10 cellular contexts compared by ENCODE assay signal in genomic region chr16:87930456-87930855, GRCh38. TPM values are rescaled to one million over a fixed set of nuclear protein-coding genes. Genes with fewer than 3 reads are reported as not detected.
DNase-seq lines count a peak whose midpoint lies in the region; ATAC-seq and TF ChIP-seq lines count a peak whose summit lies in the region.
"Had no signal": no experiment of that assay in that cellular context is flagged by ENCODE, and none has a peak within 500 bp of the region (broad histone marks: within the 10 kb centered on the region; RNA-seq: fewer than 3 reads in every experiment).

No MANE protein-coding gene starts in this region.

- H3K4me1 ChIP-seq in Panc1 (ENCODE audit: control insufficient read depth, insufficient read depth, low read length) (no peaks in the 10 kb centered on the region), foreskin keratinocyte (no peaks in the 10 kb centered on the region), Peyer's patch (peaks cover 0 to under 1% (median 0%) of the 10 kb centered on the region in 4 donors)

- H3K27ac ChIP-seq in Panc1 (ENCODE audit: low read length) = no peak overlapping the region
- no peak overlapping the region for H3K27ac ChIP-seq in foreskin keratinocyte
- H3K27ac ChIP-seq in Peyer's patch = no peak overlapping the region

- TF ChIP-seq POLR2A in Peyer's patch (IDR thresholded peaks at IDR 0.05) = no peak

- POLR2A ChIA-PET in AG04449 (lab: Yijun Ruan, JAX) = interaction anchor here (0.6 kb wide), 1 partner anchor 349 kb away, joined by 3 read pairs; no protein-coding TSS in a partner anchor
- POLR2A ChIA-PET in Panc1 (lab: Charles Lee) = no interaction called here

- no TSS peak for BruUV-seq in Panc1 (replicated peaks; lab: Mats Ljungman, UMichigan)

- ATAC-seq in Panc1 = peak; percentile 74
- no peak for ATAC-seq in foreskin keratinocyte
- ATAC-seq in HG03521 (IDR thresholded peaks at IDR 0.05; ENCODE audit: unreplicated experiment) = no peak

- H3K4me3 ChIP-seq in AG04449 (ENCODE audit: low read depth, low read length) = no peak overlapping the region
- H3K4me3 ChIP-seq in Panc1 (ENCODE audit: low read depth in 2 of 2, low read length in 2 of 2) = no peak overlapping the region
- H3K4me3 ChIP-seq in Peyer's patch = no peak overlapping the region

- no peaks in the 10 kb centered on the region for H3K36me3 ChIP-seq in Panc1 (ENCODE audit: control insufficient read depth, insufficient read depth, low read length)
- no peaks in the 10 kb centered on the region for H3K36me3 ChIP-seq in Peyer's patch

- CTCF ChIA-PET in AG04449 (lab: Yijun Ruan, JAX) (interaction anchor here (1.1 to 1.2 kb wide), 2 partner anchors 9 to 30 kb away, joined by 3 to 6 read pairs; no protein-coding TSS in a partner anchor), Panc1 (lab: Charles Lee) (no interaction called here)

- no peaks in the 10 kb centered on the region for H3K27me3 ChIP-seq in Panc1 (ENCODE audit: control insufficient read depth, insufficient read depth, low read length)
- H3K27me3 ChIP-seq in foreskin keratinocyte = peaks cover 11% of the 10 kb centered on the region
- no peaks in the 10 kb centered on the region for H3K27me3 ChIP-seq in Peyer's patch

- TF ChIP-seq CTCF in AG04449 (IDR thresholded peaks at IDR 0.05; ENCODE audit: insufficient read depth, low read length, missing control alignments) = peak; percentile 25
- TF ChIP-seq CTCF in GM10266 (IDR thresholded peaks at IDR 0.05; ENCODE audit: control insufficient read depth, insufficient read depth, low read depth, missing control alignments) = peak; percentile 39
- no peak; the same call in 1 of the 2 replicates for TF ChIP-seq CTCF in Panc1 (IDR thresholded peaks at IDR 0.05)
- peak; percentile 35 for TF ChIP-seq CTCF in foreskin keratinocyte (conservative IDR thresholded peaks at IDR 0.05)
- no peak for TF ChIP-seq CTCF in Peyer's patch (IDR thresholded peaks at IDR 0.05)

- no peak for DNase-seq in AG04449 (ENCODE audit: low read depth, low spot score)
- DNase-seq in GM10266 (ENCODE audit: extremely low spot score) = no peak
- DNase-seq in Panc1 (ENCODE audit: low read depth, low spot score) = no peak
- DNase-seq in foreskin keratinocyte = no peak
- DNase-seq in Peyer's patch = no peak
- no peak for DNase-seq in CD1c-positive myeloid dendritic cell (ENCODE audit: extremely low spot score)
- no peak for DNase-seq in NCI-H1105 treated with DMSO at 0.1 percent for 48 hours (lab: John Stamatoyannopoulos, UW)
- DNase-seq: activated T-cell treated with anti-CD3 and anti-CD28 coated beads for 4 hours had no signal

- intact Hi-C loops in Panc1 (cut with micrococcal nuclease; ENCODE audit: unreplicated experiment) = no loop called here

- in situ Hi-C loops in Panc1 (cut with HindIII; ENCODE audit: low pct_unique_long_range_greater_than_20kb, low sequenced_read_pairs) = no loop called here

- H3K9me3 ChIP-seq in Panc1 (ENCODE audit: control insufficient read depth, insufficient read depth, low read depth, low read length) = no peaks in the 10 kb centered on the region
- H3K9me3 ChIP-seq in Peyer's patch = no peaks in the 10 kb centered on the region

RNA-seq across cellular contexts. Expression of gene CA5A, which starts 5.9 kb away (rescaled TPM):
- not detected for total RNA-seq in Panc1 (2021; ENCODE audit: unreplicated experiment)
- 0.06 TPM for polyA plus RNA-seq in Panc1 (2012; ENCODE audit: insufficient read length)
- total RNA-seq in foreskin keratinocyte = not detected in 2 replicates
- polyA plus RNA-seq in foreskin keratinocyte = not detected in 2 replicates
- total RNA-seq in Peyer's patch = not detected
- total RNA-seq: urinary bladder had no signal
- polyA plus RNA-seq: urinary bladder had no signal

RNA-seq across cellular contexts. Expression of gene BANP, which starts 20.8 kb away (rescaled TPM):
- total RNA-seq in Panc1 (2021; ENCODE audit: unreplicated experiment) = 22.6 TPM
- 21.5 TPM for polyA plus RNA-seq in Panc1 (2012; ENCODE audit: insufficient read length)
- 14.0 and 15.5 TPM in 2 replicates for total RNA-seq in foreskin keratinocyte
- polyA plus RNA-seq in foreskin keratinocyte = 8.9 and 9.4 TPM in 2 replicates
- total RNA-seq in Peyer's patch = 100 to 1,000 TPM in 1 of 4 donors, 10 to 100 TPM in 3; 27.6 to 113 (median 42.7) TPM

Comparison
In these comparisons a context has a peak if more than half of its experiments do, and no peak if none do; other contexts are left out.
1. CTCF ChIP-seq: peak in AG04449 (single experiment), GM10266 (single experiment) and foreskin keratinocyte (single experiment); none in Panc1 (single experiment) and Peyer's patch (0 of 6).